ENCODE assay signal across 8 cellular contexts in the genomic region with DNA sequence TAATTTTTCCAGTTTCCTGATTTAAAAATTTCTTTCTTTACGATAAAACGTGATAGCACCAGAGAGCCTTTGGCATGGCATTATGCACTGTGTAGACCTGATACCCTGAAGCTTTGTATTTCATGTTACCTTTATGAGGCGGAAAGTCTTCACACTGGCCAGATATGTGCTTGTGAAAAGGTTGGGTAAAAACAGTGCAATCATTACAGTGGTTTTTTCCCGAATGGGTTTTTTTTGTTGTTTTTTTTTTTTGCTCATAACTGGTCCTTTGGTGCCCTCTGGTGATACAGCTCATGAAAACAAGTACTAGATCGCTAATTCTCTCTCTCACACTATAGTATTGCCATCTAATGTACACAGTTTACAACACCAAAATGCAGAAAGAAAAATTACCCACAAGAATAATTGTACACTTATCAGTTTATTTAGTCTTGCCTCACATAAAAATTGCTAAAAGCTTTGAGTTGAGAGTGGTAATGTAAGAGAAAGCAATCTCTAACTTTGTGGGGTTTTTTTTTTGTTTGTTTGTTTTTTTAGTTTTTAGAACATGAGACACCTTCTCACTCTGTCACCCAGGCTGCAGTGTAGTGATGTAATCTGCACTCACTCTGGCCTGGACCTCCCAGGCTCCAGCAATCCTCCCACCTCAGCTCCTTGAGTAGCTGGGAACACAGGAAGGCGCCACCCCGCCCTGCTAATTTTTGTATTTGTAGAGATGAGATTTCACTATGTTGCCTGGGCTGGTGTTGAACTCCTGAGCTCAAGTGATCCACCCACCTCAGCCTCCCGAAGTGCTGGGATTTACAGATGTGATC. TPM values are rescaled to one million over a fixed set of nuclear protein-coding genes. Genes with fewer than 3 reads are reported as not detected.
DNase-seq lines count a peak whose midpoint lies in the region; ATAC-seq and TF ChIP-seq lines count a peak whose summit lies in the region.

No MANE protein-coding gene starts in this region.

- H3K27me3 Mint-ChIP-seq in neural crest cell (ENCODE audit: low read depth) = no peaks in the 10 kb centered on the region

- no peaks in the 10 kb centered on the region for H3K27me3 ChIP-seq in BE2C

- H3K27ac Mint-ChIP-seq in neural crest cell (ENCODE audit: unreplicated experiment) = no peak overlapping the region

- H3K4me1 Mint-ChIP-seq in neural crest cell = peaks cover 11% of the 10 kb centered on the region

- H3K9me3 ChIP-seq in BE2C = peaks cover 2% of the 10 kb centered on the region; the same call in 1 of the 2 replicates

- peaks cover 3% of the 10 kb centered on the region for H3K9me3 Mint-ChIP-seq in neural crest cell

- H3K36me3 ChIP-seq in BE2C = no peaks in the 10 kb centered on the region

- TF ChIP-seq CTCF in BE2C (IDR thresholded peaks at IDR 0.05; ENCODE audit: low read depth, low read length) = peak; percentile 66
- TF ChIP-seq CTCF in neural crest cell (conservative IDR thresholded peaks at IDR 0.05) = peak; percentile 77

- H3K36me3 Mint-ChIP-seq in neural crest cell (ENCODE audit: low read depth) = peaks cover 13% of the 10 kb centered on the region

- peak; percentile 82 for ATAC-seq in GM18517 (IDR thresholded peaks at IDR 0.05; ENCODE audit: unreplicated experiment)
- ATAC-seq in HG03354 (IDR thresholded peaks at IDR 0.05; ENCODE audit: poor library complexity, severe bottlenecking, unreplicated experiment) = peak; percentile 74

- H3K4me3 ChIP-seq in BE2C (ENCODE audit: low read depth, low read length) = no peak overlapping the region

- no peak overlapping the region for H3K4me3 Mint-ChIP-seq in neural crest cell

- DNase-seq in BE2C (peak; percentile 18), SK-N-DZ (ENCODE audit: low spot score) (peak; percentile 58), fibroblast of gingiva (ENCODE audit: low read depth) (peak; percentile 44), neural crest cell (ENCODE audit: low read depth, low spot score) (peak; percentile 13), hepatic stellate cell (ENCODE audit: low spot score) (no peak), GM19240 (ENCODE audit: insufficient read length, low spot score) (no peak)

- H3K4me1 ChIP-seq in BE2C = peaks cover 7% of the 10 kb centered on the region

RNA-seq across cellular contexts. Expression of a gene that starts 21.3 kb away (rescaled TPM):
- polyA plus RNA-seq in BE2C (2012; ENCODE audit: insufficient read depth, insufficient read length, low read depth) = 44.6 TPM
- 88.0 and 93.2 TPM in 2 replicates for polyA plus RNA-seq in SK-N-DZ (2014; cell fraction: cytosol; rRNA removed)
- polyA plus RNA-seq in SK-N-DZ (2014; cell fraction: nucleus; rRNA removed) = 71.1 and 79.1 TPM in 2 replicates
- total RNA-seq in neural crest cell = 97.9 and 108 TPM in 2 replicates

Comparison
In these comparisons a context has a peak if more than half of its experiments do, and no peak if none do; other contexts are left out.
1. DNase-seq: peak in BE2C (single experiment), SK-N-DZ (single experiment), fibroblast of gingiva (single experiment) and neural crest cell (single experiment); none in hepatic stellate cell (single experiment) and GM19240 (single experiment).